Comparison of ENCODE assay signal across 8 cellular contexts in the genomic region with DNA sequence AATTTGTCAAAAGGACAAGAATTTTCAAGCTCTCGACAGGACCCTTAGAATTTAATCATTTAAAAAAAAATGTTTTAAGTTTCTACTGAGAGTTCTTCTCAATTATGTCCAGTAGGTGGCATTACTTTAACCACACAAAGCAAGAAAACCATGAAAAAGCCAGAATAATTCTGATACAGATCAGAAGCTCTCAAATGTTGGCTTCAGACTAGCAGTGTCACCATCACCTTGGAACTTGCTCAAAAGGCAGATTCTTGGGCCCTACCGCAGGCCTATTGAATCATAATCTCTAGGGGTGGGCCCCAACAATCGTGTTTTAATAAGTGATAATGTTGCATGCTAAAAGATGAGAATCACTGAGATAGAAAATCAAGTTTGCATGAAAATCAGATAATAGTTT.
DNase-seq lines count a peak whose midpoint lies in the region; ATAC-seq and TF ChIP-seq lines count a peak whose summit lies in the region.

No MANE protein-coding gene starts in this region.

- peak; percentile 39 for ATAC-seq in GM18870 (IDR thresholded peaks at IDR 0.05; ENCODE audit: unreplicated experiment)

- H3K4me1 ChIP-seq in KMS-11 (ENCODE audit: low read depth, poor library complexity, severe bottlenecking) (peaks cover 46% of the 10 kb centered on the region), fibroblast of lung (ENCODE audit: control insufficient read depth, extremely low read depth, insufficient read depth, low read length) (no peaks in the 10 kb centered on the region)

- peak; percentile 91 for TF ChIP-seq CTCF in KMS-11 (conservative IDR thresholded peaks at IDR 0.05; ENCODE audit: low read depth, low read length)
- TF ChIP-seq CTCF in fibroblast of lung (conservative IDR thresholded peaks at IDR 0.05 in 1 of 2, IDR thresholded peaks at IDR 0.05 in 1 of 2; ENCODE audit: low read depth in 1 of 2, low read length in 2 of 2): peak; percentile 38 to 54

- H3K27ac ChIP-seq in KMS-11: no peak overlapping the region
- H3K27ac ChIP-seq in fibroblast of lung (ENCODE audit: insufficient read depth, low read length): no peak overlapping the region

- DNase-seq in AML-193 (lab: John Stamatoyannopoulos, UW) (peak; percentile 48 to 54), RKO (ENCODE audit: low spot score) (peak; percentile 63), fibroblast of lung (ENCODE audit: low read depth in 2 of 2) (peak; percentile 69 to 73), pons (ENCODE audit: low spot score) (peak; percentile 53), HK-2 (ENCODE audit: unreplicated experiment) (no peak)
- no peak for DNase-seq in activated T-cell treated with anti-CD3 and anti-CD28 coated beads, Interleukin-2, amount 50 U/mL, for 1 hour

- no peaks in the 10 kb centered on the region for H3K36me3 ChIP-seq in KMS-11 (ENCODE audit: insufficient read depth)
- H3K36me3 ChIP-seq in fibroblast of lung (ENCODE audit: control insufficient read depth, insufficient read depth, low read length): no peaks in the 10 kb centered on the region

- H2AFZ ChIP-seq in KMS-11 (ENCODE audit: low read depth) (peak overlapping the region; percentile 31), fibroblast of lung (ENCODE audit: low read length) (no peak overlapping the region)

- H3K27me3 ChIP-seq in KMS-11 (ENCODE audit: insufficient read depth, low read depth): no peaks in the 10 kb centered on the region
- H3K27me3 ChIP-seq in fibroblast of lung (ENCODE audit: control insufficient read depth, insufficient read depth, low read length): no peaks in the 10 kb centered on the region

- H4K20me1 ChIP-seq in KMS-11 (ENCODE audit: insufficient read depth) (no peaks in the 10 kb centered on the region), fibroblast of lung (ENCODE audit: control insufficient read depth, extremely low read depth, insufficient read depth, low read length) (no peaks in the 10 kb centered on the region)

- H3K9me3 ChIP-seq in fibroblast of lung (ENCODE audit: control insufficient read depth, insufficient read depth, low read depth, low read length): no peaks in the 10 kb centered on the region

- peak overlapping the region; percentile 5; the same call in 1 of the 2 replicates for H3K4me2 ChIP-seq in KMS-11
- H3K4me2 ChIP-seq in fibroblast of lung (ENCODE audit: extremely low read depth, insufficient read depth, low read length): no peak overlapping the region

- H3K9ac ChIP-seq in KMS-11: no peak overlapping the region
- no peak overlapping the region for H3K9ac ChIP-seq in fibroblast of lung (ENCODE audit: insufficient read depth, low read length)

- H3K79me2 ChIP-seq in KMS-11 (ENCODE audit: insufficient read depth, low read depth) (no peaks in the 10 kb centered on the region), fibroblast of lung (ENCODE audit: control insufficient read depth, insufficient read depth, low read length) (no peaks in the 10 kb centered on the region)

- H3K4me3 ChIP-seq in KMS-11 (IDR thresholded peaks at IDR 0.05; ENCODE audit: insufficient read depth, low read depth, low read length) (no peak overlapping the region), fibroblast of lung (replicated peaks in 1 of 4; ENCODE audit: control extremely low read depth in 1 of 4, insufficient read depth in 1 of 4, low read depth in 3 of 4, low read length in 4 of 4) (no peak overlapping the region)

Comparison
In these comparisons a context has a peak if more than half of its experiments do, and no peak if none do; other contexts are left out.
1. DNase-seq: peak in AML-193 (2 of 2), RKO (single experiment), fibroblast of lung (2 of 2) and pons (single experiment); none in activated T-cell treated with anti-CD3 and anti-CD28 coated beads, Interleukin-2, amount 50 U/mL, for 1 hour (single experiment) and HK-2 (single experiment).